Comparison of ENCODE assay signal across 16 cellular contexts in genomic region chr7:143434660-143435059, GRCh38. TPM values are rescaled to one million over a fixed set of nuclear protein-coding genes. Genes with fewer than 3 reads are reported as not detected.
A peak's percentile ranks its signal among the peaks of the same experiment; 100 is the strongest.
DNase-seq lines count a peak whose midpoint lies in the region; ATAC-seq lines count a peak whose summit lies in the region.
"Had no signal": no experiment of that assay in that cellular context is flagged by ENCODE, and none has a peak within 500 bp of the region (broad histone marks: within the 10 kb centered on the region; RNA-seq: fewer than 3 reads in every experiment).

No MANE protein-coding gene starts in this region.

- DNase-seq in Right ventricle myocardium inferior (ENCODE audit: missing footprints) (peak; percentile 82), cardiac septum (ENCODE audit: low spot score) (no peak), T47D (ENCODE audit: low read depth in 1 of 2, low spot score in 1 of 2) (peak; percentile 3 to 72), right cardiac atrium (peak; percentile 70 to 88 (median 80)), NCI-H187 (lab: John Stamatoyannopoulos, UW) (no peak), mucosa of gallbladder (ENCODE audit: low spot score) (no peak)
- DNase-seq in T-helper 2 cell treated with Interferon-gamma antibody and Interleukin-4, amounts not matched to agents 5 μg/mL and 100 μg/mL, for 36 hours (ENCODE audit: low spot score) = no peak
- DNase-seq: activated T-cell treated with anti-CD3 and anti-CD28 coated beads for 4 hours; islet precursor cell; NCI-H1092; PC-9; stimulated activated CD4-positive, alpha-beta T cell treated with anti-CD3 and anti-CD28 coated beads, Interleukin-2, amount 100 ng/mL, for 48 hours had no signal

- no peaks in the 10 kb centered on the region for H3K4me1 ChIP-seq in right cardiac atrium (ENCODE audit: control insufficient read depth, insufficient read depth, low read length)
- H3K4me1 ChIP-seq: BLaER1 had no signal

- no peak overlapping the region for H3K27ac Mint-ChIP-seq in T-helper 2 cell treated with Interferon-gamma antibody and Interleukin-4, amounts not matched to agents 5 μg/mL and 100 μg/mL, for 36 hours
- H3K27ac Mint-ChIP-seq: stimulated activated naive CD8-positive, alpha-beta T cell treated with anti-CD3 and anti-CD28 coated beads, Interleukin-15, Interleukin-2, amounts not matched to agents 100 ng/mL and 50 ng/mL, for 24 hours had no signal

- H3K9me3 Mint-ChIP-seq in T-helper 2 cell treated with Interferon-gamma antibody and Interleukin-4, amounts not matched to agents 5 μg/mL and 100 μg/mL, for 36 hours = no peaks in the 10 kb centered on the region
- H3K9me3 Mint-ChIP-seq: stimulated activated naive CD8-positive, alpha-beta T cell treated with anti-CD3 and anti-CD28 coated beads, Interleukin-15, Interleukin-2, amounts not matched to agents 100 ng/mL and 50 ng/mL, for 24 hours had no signal

- no peak overlapping the region for H3K4me3 Mint-ChIP-seq in T-helper 2 cell treated with Interferon-gamma antibody and Interleukin-4, amounts not matched to agents 5 μg/mL and 100 μg/mL, for 36 hours
- H3K4me3 Mint-ChIP-seq: stimulated activated naive CD8-positive, alpha-beta T cell treated with anti-CD3 and anti-CD28 coated beads, Interleukin-15, Interleukin-2, amounts not matched to agents 100 ng/mL and 50 ng/mL, for 24 hours had no signal

- no peak overlapping the region for H3K4me3 ChIP-seq in right cardiac atrium (ENCODE audit: low read length)
- H3K4me3 ChIP-seq: BLaER1, PC-9 had no signal

- no peaks in the 10 kb centered on the region for H3K9me3 ChIP-seq in right cardiac atrium (ENCODE audit: control insufficient read depth, low read length)
- H3K9me3 ChIP-seq: BLaER1 had no signal

- peaks cover 10% of the 10 kb centered on the region for H3K4me1 Mint-ChIP-seq in T-helper 2 cell treated with Interferon-gamma antibody and Interleukin-4, amounts not matched to agents 5 μg/mL and 100 μg/mL, for 36 hours (ENCODE audit: low read depth)

- WGBS in right cardiac atrium = 60% methylated on average over 9 of the region's 9 CpGs

- in situ Hi-C loops in T47D (cut with HindIII; ENCODE audit: low pct_unique_long_range_greater_than_20kb, low sequenced_read_pairs) = no loop called here

- ATAC-seq in Right ventricle myocardium inferior (peak; percentile 42), right cardiac atrium (peak; percentile 49 to 75), GM18498 (IDR thresholded peaks at IDR 0.05; ENCODE audit: unreplicated experiment) (no peak)

- no peaks in the 10 kb centered on the region for H3K36me3 Mint-ChIP-seq in T-helper 2 cell treated with Interferon-gamma antibody and Interleukin-4, amounts not matched to agents 5 μg/mL and 100 μg/mL, for 36 hours (ENCODE audit: low read depth)

- H3K27ac ChIP-seq in right cardiac atrium (ENCODE audit: low read length) = no peak overlapping the region
- H3K27ac ChIP-seq: BLaER1, PC-9 had no signal

- H3K27me3 ChIP-seq in right cardiac atrium (ENCODE audit: control insufficient read depth, insufficient read depth) = no peaks in the 10 kb centered on the region
- H3K27me3 ChIP-seq: BLaER1 had no signal

- peaks cover 4% of the 10 kb centered on the region for H3K27me3 Mint-ChIP-seq in T-helper 2 cell treated with Interferon-gamma antibody and Interleukin-4, amounts not matched to agents 5 μg/mL and 100 μg/mL, for 36 hours (ENCODE audit: low read depth)
- H3K27me3 Mint-ChIP-seq: stimulated activated naive CD8-positive, alpha-beta T cell treated with anti-CD3 and anti-CD28 coated beads, Interleukin-15, Interleukin-2, amounts not matched to agents 100 ng/mL and 50 ng/mL, for 24 hours had no signal

- intact Hi-C loops in Right ventricle myocardium inferior (cut with DNase I) = no loop called here
- intact Hi-C loops in cardiac septum (cut with DNase I) = no loop called here
- intact Hi-C loops in right cardiac atrium (cut with DNase I) = no loop called here

RNA-seq across cellular contexts. Expression of gene TAS2R60, which starts 8.6 kb away (rescaled TPM):
- total RNA-seq in Right ventricle myocardium inferior = not detected
- total RNA-seq in cardiac septum = not detected
- total RNA-seq in right cardiac atrium = not detected
- not detected for polyA plus RNA-seq in right cardiac atrium
- total RNA-seq in mucosa of gallbladder = not detected
- total RNA-seq: astrocyte, PC-9 had no signal

RNA-seq across cellular contexts. Expression of gene EPHA1, which starts 26.0 kb away (rescaled TPM):
- total RNA-seq in Right ventricle myocardium inferior (not detected), cardiac septum (not detected), right cardiac atrium (under 1 TPM in 2 of 4 donors, not detected in 2; 0.46 to 0.56 TPM), mucosa of gallbladder (38.0 TPM)
- polyA plus RNA-seq in right cardiac atrium = 0.02 TPM

RNA-seq across cellular contexts. Expression of gene TAS2R41, which starts 43.0 kb away (rescaled TPM):
- total RNA-seq in Right ventricle myocardium inferior (not detected), cardiac septum (not detected), right cardiac atrium (not detected), mucosa of gallbladder (not detected)
- polyA plus RNA-seq in right cardiac atrium = not detected
- total RNA-seq: astrocyte, PC-9 had no signal

RNA-seq across cellular contexts. Expression of gene ZYX, which starts 53.5 kb away (rescaled TPM):
- total RNA-seq in Right ventricle myocardium inferior (75.9 TPM), cardiac septum (126 TPM), right cardiac atrium (100 to 1,000 TPM in 1 of 4 donors, 10 to 100 TPM in 3; 80.1 to 127 (median 92.6) TPM), mucosa of gallbladder (276 TPM)
- 74.7 TPM for polyA plus RNA-seq in right cardiac atrium

Comparison
In these comparisons a context has a peak if more than half of its experiments do, and no peak if none do; other contexts are left out.
1. DNase-seq: peak in Right ventricle myocardium inferior (single experiment), T47D (2 of 2) and right cardiac atrium (3 of 3); none in cardiac septum (single experiment), NCI-H187 (0 of 2), mucosa of gallbladder (single experiment) and T-helper 2 cell treated with Interferon-gamma antibody and Interleukin-4, amounts not matched to agents 5 μg/mL and 100 μg/mL, for 36 hours (single experiment).
2. RNA of gene EPHA1, which starts 26.0 kb away (total RNA-seq): 38.0 TPM in mucosa of gallbladder (single experiment); 0.46 to 0.56 TPM in right cardiac atrium, not detected in cardiac septum (single experiment) and not detected in Right ventricle myocardium inferior (single experiment); every median in the first group is over 10 times any median in the second.